19 cellular contexts compared by ENCODE assay signal in genomic region chr6:47416396-47417345, GRCh38.
A peak's percentile ranks its signal among the peaks of the same experiment; 100 is the strongest.
DNase-seq lines count a peak whose midpoint lies in the region; ATAC-seq, FAIRE-seq and TF ChIP-seq lines count a peak whose summit lies in the region.
"Had no signal": no experiment of that assay in that cellular context is flagged by ENCODE, and none has a peak within 500 bp of the region (broad histone marks: within the 10 kb centered on the region; RNA-seq: fewer than 3 reads in every experiment).

No MANE protein-coding gene starts in this region.

- H3K23ac ChIP-seq in mesenchymal stem cell (ENCODE audit: low read length in 2 of 2) = no peak overlapping the region

- H3K14ac ChIP-seq in mesenchymal stem cell (ENCODE audit: low read length in 2 of 2) = no peak overlapping the region

- ATAC-seq in HepG2 (no peak), right lobe of liver (no peak), HCT116 (no peak)

- H2BK15ac ChIP-seq in mesenchymal stem cell (ENCODE audit: low read depth, poor library complexity, severe bottlenecking) = no peak overlapping the region

- TF ChIP-seq RAD21 in HepG2 (CRISPR knock-in tag; IDR thresholded peaks at IDR 0.05) = no peak
- TF ChIP-seq RAD21 in HCT116 (IDR thresholded peaks at IDR 0.05; ENCODE audit: low read depth) = no peak

- H3K4me3 Mint-ChIP-seq in activated CD4-positive, alpha-beta T cell treated with anti-CD3 and anti-CD28 coated beads, Interleukin-2, amount 10 ng/mL, durations not matched to agents 7 days and 5 days = no peak overlapping the region

- H3K9ac ChIP-seq in HepG2 (ENCODE audit: insufficient read depth, low read depth, low read length) (no peak overlapping the region), HCT116 (ENCODE audit: low read length) (no peak overlapping the region), mesenchymal stem cell (ENCODE audit: low read length) (no peak overlapping the region)
- H3K9ac ChIP-seq: BLaER1 treated with 17β-estradiol and CSF1 and Interleukin-3, amounts not matched to agents 10 nM and 100 nM had no signal

- 65% methylated on average over 4 of the region's 4 CpGs for WGBS in HepG2 (ENCODE audit: low lambda C conversion rate)
- WGBS in right lobe of liver (ENCODE audit: insufficient coverage, low coverage, low lambda C conversion rate, missing lambda C conversion rate) = 94% methylated on average over 4 of the region's 4 CpGs
- WGBS in mesenchymal stem cell = 98% methylated on average over 4 of the region's 4 CpGs

- H4K91ac ChIP-seq in mesenchymal stem cell (ENCODE audit: low read length) = no peak overlapping the region

- H3K36me3 ChIP-seq in HepG2 (replicated peaks in 1 of 2; ENCODE audit: control insufficient read depth in 1 of 2, insufficient read depth in 2 of 2, low read length in 2 of 2) = no peaks in the 10 kb centered on the region
- no peaks in the 10 kb centered on the region for H3K36me3 ChIP-seq in right lobe of liver
- no peaks in the 10 kb centered on the region for H3K36me3 ChIP-seq in HCT116 (ENCODE audit: control insufficient read depth in 1 of 2, insufficient read depth in 2 of 2, low read length in 2 of 2)
- no peaks in the 10 kb centered on the region for H3K36me3 ChIP-seq in mesenchymal stem cell (ENCODE audit: control insufficient read depth in 1 of 2, insufficient read depth in 2 of 2, low read depth in 1 of 2, low read length in 2 of 2)
- no peaks in the 10 kb centered on the region for H3K36me3 ChIP-seq in SJCRH30
- H3K36me3 ChIP-seq: BLaER1 treated with 17β-estradiol and CSF1 and Interleukin-3, amounts not matched to agents 10 nM and 100 nM had no signal

- H4K8ac ChIP-seq in mesenchymal stem cell (ENCODE audit: low read length) = no peak overlapping the region

- no peaks in the 10 kb centered on the region for H3K27me3 ChIP-seq in HepG2 (ENCODE audit: control insufficient read depth in 1 of 2, insufficient read depth in 2 of 2, low read length in 2 of 2)
- H3K27me3 ChIP-seq in right lobe of liver = no peaks in the 10 kb centered on the region
- H3K27me3 ChIP-seq in HCT116 (ENCODE audit: insufficient read depth, low read length) = no peaks in the 10 kb centered on the region
- no peaks in the 10 kb centered on the region for H3K27me3 ChIP-seq in mesenchymal stem cell (ENCODE audit: control insufficient read depth in 1 of 2, insufficient read depth in 1 of 2, low read length in 2 of 2)
- H3K27me3 ChIP-seq in SJCRH30 = no peaks in the 10 kb centered on the region
- H3K27me3 ChIP-seq: BLaER1 treated with 17β-estradiol and CSF1 and Interleukin-3, amounts not matched to agents 10 nM and 100 nM had no signal

- H3K9me2 ChIP-seq in HCT116 (ENCODE audit: insufficient read depth) = no peaks in the 10 kb centered on the region

- H3K79me2 ChIP-seq in HepG2 (ENCODE audit: insufficient read depth, low read length) (no peaks in the 10 kb centered on the region), HCT116 (ENCODE audit: insufficient read depth, low read length) (no peaks in the 10 kb centered on the region)

- H3K9me3 ChIP-seq in HepG2 (ENCODE audit: low read length) (no peaks in the 10 kb centered on the region), right lobe of liver (no peaks in the 10 kb centered on the region), HCT116 (ENCODE audit: control insufficient read depth in 1 of 2, insufficient read depth in 1 of 2, low read depth in 1 of 2, low read length in 2 of 2) (no peaks in the 10 kb centered on the region), mesenchymal stem cell (ENCODE audit: control insufficient read depth, low read length) (no peaks in the 10 kb centered on the region), SJCRH30 (replicated peaks) (no peaks in the 10 kb centered on the region)
- H3K9me3 ChIP-seq: BLaER1 treated with 17β-estradiol and CSF1 and Interleukin-3, amounts not matched to agents 10 nM and 100 nM had no signal

- H3K4me3 ChIP-seq in HepG2 (replicated peaks in 1 of 3; ENCODE audit: insufficient read depth in 1 of 3, low read depth in 2 of 3, low read length in 3 of 3) = no peak overlapping the region
- H3K4me3 ChIP-seq in right lobe of liver = no peak overlapping the region
- no peak overlapping the region for H3K4me3 ChIP-seq in HCT116 (replicated peaks in 1 of 2; ENCODE audit: low read depth in 1 of 2, low read length in 2 of 2)
- H3K4me3 ChIP-seq in mesenchymal stem cell (ENCODE audit: insufficient read depth in 1 of 2, low read depth in 1 of 2, low read length in 2 of 2) = no peak overlapping the region
- H3K4me3 ChIP-seq in SJCRH30 = no peak overlapping the region
- H3K4me3 ChIP-seq: BLaER1 treated with 17β-estradiol and CSF1 and Interleukin-3, amounts not matched to agents 10 nM and 100 nM had no signal

- intact Hi-C loops in HepG2 (cut with micrococcal nuclease; ENCODE audit: unreplicated experiment) = loop anchor here (5.0 to 10.0 kb wide), 2 partner anchors 41 to 1348 kb away; no protein-coding TSS in a partner anchor
- intact Hi-C loops in right lobe of liver (cut with DNase I) = no loop called here
- intact Hi-C loops in HCT116 (cut with micrococcal nuclease) = no loop called here

- H2AK5ac ChIP-seq in mesenchymal stem cell (ENCODE audit: low read length, severe bottlenecking) = peak overlapping the region; percentile 44

- peaks cover 42% of the 10 kb centered on the region for H3K4me1 Mint-ChIP-seq in activated CD4-positive, alpha-beta T cell treated with anti-CD3 and anti-CD28 coated beads, Interleukin-2, amount 10 ng/mL, durations not matched to agents 7 days and 5 days

- no peak overlapping the region for H3K18ac ChIP-seq in mesenchymal stem cell (ENCODE audit: low read depth in 1 of 2, low read length in 2 of 2)

- BruUV-seq in HepG2 (replicated peaks; lab: Mats Ljungman, UMichigan) (no TSS peak), HCT116 (replicated peaks; lab: Mats Ljungman, UMichigan) (no TSS peak)

- peaks cover 11% of the 10 kb centered on the region for H3K36me3 Mint-ChIP-seq in activated CD4-positive, alpha-beta T cell treated with anti-CD3 and anti-CD28 coated beads, Interleukin-2, amount 10 ng/mL, durations not matched to agents 7 days and 5 days (ENCODE audit: low read depth)
- H3K36me3 Mint-ChIP-seq: CD8-positive, alpha-beta memory T cell had no signal

- no peak overlapping the region for H3K27ac ChIP-seq in HepG2 (ENCODE audit: extremely low read length, insufficient read depth, low read length)
- no peak overlapping the region for H3K27ac ChIP-seq in right lobe of liver
- no peak overlapping the region for H3K27ac ChIP-seq in HCT116 (ENCODE audit: low read depth, low read length)
- no peak overlapping the region for H3K27ac ChIP-seq in mesenchymal stem cell (ENCODE audit: low read length, poor library complexity, severe bottlenecking)
- H3K27ac ChIP-seq in SJCRH30 = no peak overlapping the region
- H3K27ac ChIP-seq: BLaER1 treated with 17β-estradiol and CSF1 and Interleukin-3, amounts not matched to agents 10 nM and 100 nM had no signal

- peak overlapping the region; percentile 65 for H3K27ac Mint-ChIP-seq in activated CD4-positive, alpha-beta T cell treated with anti-CD3 and anti-CD28 coated beads, Interleukin-2, amount 10 ng/mL, durations not matched to agents 7 days and 5 days
- H3K27ac Mint-ChIP-seq: B cell had no signal

- H3K79me1 ChIP-seq in mesenchymal stem cell (replicated peaks; ENCODE audit: low read length, poor library complexity, severe bottlenecking) = no peaks in the 10 kb centered on the region

- peaks cover 7% of the 10 kb centered on the region for H3K27me3 Mint-ChIP-seq in activated CD4-positive, alpha-beta T cell treated with anti-CD3 and anti-CD28 coated beads, Interleukin-2, amount 10 ng/mL, durations not matched to agents 7 days and 5 days
- H3K27me3 Mint-ChIP-seq: B cell; CD8-positive, alpha-beta memory T cell had no signal

- H2BK120ac ChIP-seq in mesenchymal stem cell (ENCODE audit: low read depth, low read length) = no peak overlapping the region

- H4K20me1 ChIP-seq in HepG2 (ENCODE audit: insufficient read depth, low read length) (no peaks in the 10 kb centered on the region), HCT116 (ENCODE audit: insufficient read depth) (no peaks in the 10 kb centered on the region)
- H4K20me1 ChIP-seq: BLaER1 treated with 17β-estradiol and CSF1 and Interleukin-3, amounts not matched to agents 10 nM and 100 nM had no signal

- TF ChIP-seq POLR2A in HepG2 (IDR thresholded peaks at IDR 0.05; ENCODE audit: insufficient read depth in 1 of 2, low read depth in 2 of 2, low read length in 2 of 2) = no peak
- TF ChIP-seq POLR2A in right lobe of liver (IDR thresholded peaks at IDR 0.05) = no peak
- no peak for TF ChIP-seq POLR2A in HCT116 (IDR thresholded peaks at IDR 0.05; ENCODE audit: borderline replicate concordance, extremely low read depth, insufficient read depth, insufficient read length)

- H3K4me2 ChIP-seq in HepG2 (ENCODE audit: low read depth, low read length) = no peak overlapping the region
- no peak overlapping the region for H3K4me2 ChIP-seq in HCT116 (ENCODE audit: low read length)
- H3K4me2 ChIP-seq in mesenchymal stem cell (ENCODE audit: low read length, poor library complexity, severe bottlenecking) = no peak overlapping the region

- H3K4ac ChIP-seq in mesenchymal stem cell (ENCODE audit: low read depth in 1 of 2, low read length in 2 of 2) = no peak overlapping the region

- in situ Hi-C loops in HepG2 (cut with HindIII; ENCODE audit: extremely low pct_ligation_motif_present, low pct_unique_long_range_greater_than_20kb) = loop anchor here (10.0 kb wide), 1 partner anchor 368 kb away; the partner anchor contains the start of gene OPN5

- no peak for FAIRE-seq in HepG2 (lab: Jason Lieb, UNC)
- FAIRE-seq: GM18507, HTR-8/SVneo had no signal

- TF ChIP-seq EP300 in HepG2 (IDR thresholded peaks at IDR 0.05; ENCODE audit: low read depth in 2 of 2, low read length in 2 of 2) = no peak
- TF ChIP-seq EP300 in HepG2 (CRISPR knock-in tag; IDR thresholded peaks at IDR 0.05; ENCODE audit: borderline replicate concordance) = no peak

- H2BK12ac ChIP-seq in mesenchymal stem cell (ENCODE audit: low read length in 2 of 2) = no peak overlapping the region

- H3K4me1 ChIP-seq in HepG2 (ENCODE audit: insufficient read depth, low read length) (peaks cover 20% of the 10 kb centered on the region), right lobe of liver (peaks cover 0 to 18% (median 9%) of the 10 kb centered on the region in 4 donors), HCT116 (ENCODE audit: control insufficient read depth in 1 of 2, insufficient read depth in 2 of 2, low read length in 2 of 2) (peaks cover 21 to 35% of the 10 kb centered on the region in 2 experiments), mesenchymal stem cell (ENCODE audit: control insufficient read depth, insufficient read depth, low read depth, low read length) (peaks cover 3% of the 10 kb centered on the region), SJCRH30 (peaks cover 2% of the 10 kb centered on the region; the same call in 1 of the 2 replicates)

- no peak for DNase-seq in activated CD4-positive, alpha-beta T cell treated with anti-CD3 and anti-CD28 coated beads, Interleukin-2, amount 10 ng/mL, durations not matched to agents 7 days and 5 days
- no peak for DNase-seq in activated CD4-positive, alpha-beta T cell treated with anti-CD3 and anti-CD28 coated beads, Interleukin-2, amount 50 U/mL, for 48 hours
- DNase-seq in HepG2 (ENCODE audit: low spot score) (no peak), right lobe of liver (no peak), HCT116 (ENCODE audit: low read depth, low spot score) (no peak), mesenchymal stem cell (no peak), SW480 (ENCODE audit: low spot score) (no peak), SJCRH30 (no peak)
- DNase-seq: CD8-positive, alpha-beta memory T cell; COR-L47; DMS153; DMS79; GDM1; GOT3; H7 had no signal

- TF ChIP-seq CTCF in HepG2 (CRISPR knock-in tag; IDR thresholded peaks at IDR 0.05) = no peak
- no peak for TF ChIP-seq CTCF in right lobe of liver (IDR thresholded peaks at IDR 0.05)
- TF ChIP-seq CTCF in HCT116 (IDR thresholded peaks at IDR 0.05 in 2 of 3, conservative IDR thresholded peaks at IDR 0.05 in 1 of 3; ENCODE audit: borderline replicate concordance in 1 of 3, insufficient read depth in 1 of 3, low read depth in 2 of 3, low read length in 2 of 3) = no peak

- H2AFZ ChIP-seq in HepG2 (ENCODE audit: low read length) (no peak overlapping the region), HCT116 (ENCODE audit: low read depth, low read length, poor library complexity, severe bottlenecking) (peak overlapping the region; percentile 99), mesenchymal stem cell (ENCODE audit: low read depth, low read length) (no peak overlapping the region)

- CTCF ChIA-PET in activated CD4-positive, alpha-beta T cell treated with anti-CD3 and anti-CD28 coated beads, Interleukin-2, amount 10 ng/mL, durations not matched to agents 7 days and 5 days (lab: Charles Lee) = interaction anchor here (0.5 to 3.7 kb wide), 3 partner anchors 61 to 1575 kb away, joined by 3 to 9 read pairs (median 5); partner anchors contain the start of gene CD2AP
- CTCF ChIA-PET in HepG2 (lab: Yijun Ruan, JAX; ENCODE audit: low intra/inter-chr PET ratio, low total read pairs) (no interaction called here), HCT116 (lab: Charles Lee) (no interaction called here)

- RAD21 ChIA-PET in HCT116 (lab: Charles Lee; ENCODE audit: low non-redundant PET in 1 of 2, low total read pairs in 2 of 2, uncharacterized antibody in 2 of 2, unreplicated experiment in 2 of 2) = no interaction called here

- H3K9me3 Mint-ChIP-seq in activated CD4-positive, alpha-beta T cell treated with anti-CD3 and anti-CD28 coated beads, Interleukin-2, amount 10 ng/mL, durations not matched to agents 7 days and 5 days = peaks cover 14% of the 10 kb centered on the region
- H3K9me3 Mint-ChIP-seq: CD8-positive, alpha-beta memory T cell had no signal

- POLR2A ChIA-PET in activated CD4-positive, alpha-beta T cell treated with anti-CD3 and anti-CD28 coated beads, Interleukin-2, amount 10 ng/mL, durations not matched to agents 7 days and 5 days (lab: Charles Lee) = no interaction called here
- POLR2A ChIA-PET in HepG2 (lab: Yijun Ruan, JAX) = no interaction called here
- POLR2A ChIA-PET in HCT116 (lab: Charles Lee) = no interaction called here

- H2BK5ac ChIP-seq in mesenchymal stem cell (ENCODE audit: low read depth, low read length, poor library complexity, severe bottlenecking) = no peak overlapping the region
